ENCODE assay signal across 1 cellular context in the genomic region with DNA sequence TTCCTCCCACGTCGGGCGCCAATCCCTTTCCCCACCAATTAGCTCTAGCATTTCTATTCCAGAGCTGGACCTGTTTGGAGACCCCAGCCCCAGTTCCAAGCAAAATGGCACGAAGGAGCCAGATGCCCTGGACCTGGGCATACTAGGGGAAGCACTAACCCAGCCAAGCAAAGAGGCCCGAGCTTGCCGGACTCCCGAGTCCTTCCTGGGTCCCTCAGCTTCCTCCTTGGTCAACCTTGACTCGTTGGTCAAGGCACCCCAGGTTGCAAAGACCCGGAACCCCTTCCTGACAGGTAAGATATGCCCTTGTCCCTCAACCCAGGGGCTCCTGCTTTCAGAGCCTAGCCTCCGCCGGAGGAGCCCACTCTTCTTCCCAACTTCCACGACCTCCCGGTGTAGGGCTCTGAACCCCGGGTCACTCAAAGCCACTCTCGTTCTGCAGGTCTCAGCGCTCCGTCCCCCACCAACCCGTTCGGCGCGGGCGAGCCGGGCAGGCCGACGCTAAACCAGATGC.
TF ChIP-seq lines count a peak whose summit lies in the region.

No MANE protein-coding gene starts in this region.

TF ChIP-seq in SK-N-SH treated with all-trans-retinoic acid at 6 μM for 48 hours, 23 proteins besides CTCF, POLR2A, EP300 and RAD21 (continued from another document):
- TF ChIP-seq, protein P1, sequence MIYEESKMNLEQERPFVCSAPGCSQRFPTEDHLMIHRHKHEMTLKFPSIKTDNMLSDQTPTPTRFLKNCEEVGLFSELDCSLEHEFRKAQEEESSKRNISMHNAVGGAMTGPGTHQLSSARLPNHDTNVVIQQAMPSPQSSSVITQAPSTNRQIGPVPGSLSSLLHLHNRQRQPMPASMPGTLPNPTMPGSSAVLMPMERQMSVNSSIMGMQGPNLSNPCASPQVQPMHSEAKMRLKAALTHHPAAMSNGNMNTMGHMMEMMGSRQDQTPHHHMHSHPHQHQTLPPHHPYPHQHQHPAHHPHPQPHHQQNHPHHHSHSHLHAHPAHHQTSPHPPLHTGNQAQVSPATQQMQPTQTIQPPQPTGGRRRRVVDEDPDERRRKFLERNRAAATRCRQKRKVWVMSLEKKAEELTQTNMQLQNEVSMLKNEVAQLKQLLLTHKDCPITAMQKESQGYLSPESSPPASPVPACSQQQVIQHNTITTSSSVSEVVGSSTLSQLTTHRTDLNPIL (CRISPR knock-in tag; IDR thresholded peaks at IDR 0.05; ENCODE audit: low read depth), result no peak
- no peak for TF ChIP-seq ZFP30 (CRISPR knock-in tag; IDR thresholded peaks at IDR 0.05)
